ENCODE assay signal across 25 cellular contexts in the genomic region with DNA sequence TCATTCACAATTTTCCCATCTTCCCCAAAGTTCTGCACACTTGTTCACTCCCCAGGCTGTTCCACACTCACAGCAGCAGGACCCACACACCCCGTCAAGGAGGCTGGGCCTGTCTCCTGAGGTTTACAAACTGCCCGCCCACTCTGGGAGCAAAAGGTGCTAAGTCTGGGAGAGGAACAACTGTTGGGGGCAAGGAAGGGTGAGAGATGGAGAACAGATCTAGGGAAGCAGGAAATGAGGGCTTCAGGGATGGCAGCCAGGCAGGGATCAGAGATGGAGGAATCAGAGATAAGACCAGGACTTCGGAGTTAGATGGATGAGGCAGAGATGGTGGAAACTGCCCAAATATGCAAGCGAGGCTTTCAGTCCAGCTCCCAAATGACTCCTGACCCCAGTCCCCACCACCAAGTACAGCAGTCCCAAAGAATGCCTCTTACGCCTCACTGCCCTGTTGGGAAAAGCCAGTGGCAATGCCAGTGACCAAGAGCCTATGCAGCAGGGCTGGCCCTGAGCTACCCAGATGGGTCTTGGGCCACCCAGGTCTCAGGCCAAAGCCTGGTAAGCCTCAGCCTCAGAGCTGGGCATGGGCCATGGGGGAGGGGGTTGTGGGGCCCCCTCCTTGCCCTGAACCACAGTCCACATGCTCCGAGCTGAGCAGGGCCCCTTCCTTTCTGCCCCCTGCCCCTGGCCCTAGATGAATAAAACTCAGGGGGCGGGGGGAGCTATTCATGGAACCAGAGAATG.
"Had no signal": no experiment of that assay in that cellular context is flagged by ENCODE, and none has a peak within 500 bp of the region (broad histone marks: within the 10 kb centered on the region; RNA-seq: fewer than 3 reads in every experiment).

No MANE protein-coding gene starts in this region.

- H3K27ac ChIP-seq: ascending aorta, SK-N-MC had no signal

- H3K4me3 ChIP-seq: ascending aorta, SK-N-MC had no signal

- H3K4me3 Mint-ChIP-seq: activated CD8-positive, alpha-beta memory T cell treated with anti-CD3 and anti-CD28 coated beads, Interleukin-2, amount 10 ng/mL, durations not matched to agents 7 days and 5 days; activated naive CD4-positive, alpha-beta T cell treated with anti-CD3 and anti-CD28 coated beads, Interleukin-2, amount 50 U/mL, for 24 hours; activated naive CD8-positive, alpha-beta T cell treated with anti-CD3 and anti-CD28 coated beads, Interleukin-2, amount 50 U/mL, for 24 hours; activated T-cell treated with anti-CD3 and anti-CD28 coated beads, Interleukin-2, amount 50 U/mL, for 24 hours; activated T-helper 1 cell treated with anti-CD3 and anti-CD28 coated beads, Interleukin-12 subunit alpha, Interleukin-12 subunit beta, Interleukin-2, Interleukin-4 antibody, amounts not matched to agents 30 ng/mL and 10 ng/mL and 1 ng/mL, durations not matched to agents 14 hours and 24 hours and 36 hours; central memory CD8-positive, alpha-beta T cell; T-helper 1 cell treated with Interleukin-12 subunit alpha and Interleukin-12 subunit beta and Interleukin-4 antibody, amounts not matched to agents 30 μg/mL and 1 μg/mL, for 36 hours had no signal

- H3K27me3 ChIP-seq: ascending aorta had no signal

- H3K9me3 ChIP-seq: ascending aorta had no signal

- H3K36me3 Mint-ChIP-seq: activated CD8-positive, alpha-beta memory T cell treated with anti-CD3 and anti-CD28 coated beads, Interleukin-2, amount 10 ng/mL, durations not matched to agents 7 days and 5 days; activated naive CD4-positive, alpha-beta T cell treated with anti-CD3 and anti-CD28 coated beads, Interleukin-2, amount 50 U/mL, for 24 hours; brain had no signal

- H3K27ac Mint-ChIP-seq: activated CD8-positive, alpha-beta memory T cell treated with anti-CD3 and anti-CD28 coated beads, Interleukin-2, amount 10 ng/mL, durations not matched to agents 7 days and 5 days; activated naive CD4-positive, alpha-beta T cell treated with anti-CD3 and anti-CD28 coated beads, Interleukin-2, amount 50 U/mL, for 24 hours; activated naive CD8-positive, alpha-beta T cell treated with anti-CD3 and anti-CD28 coated beads, Interleukin-2, amount 50 U/mL, for 24 hours; activated T-cell treated with anti-CD3 and anti-CD28 coated beads, Interleukin-2, amount 50 U/mL, for 24 hours; activated T-helper 1 cell treated with anti-CD3 and anti-CD28 coated beads, Interleukin-12 subunit alpha, Interleukin-12 subunit beta, Interleukin-2, Interleukin-4 antibody, amounts not matched to agents 30 ng/mL and 10 ng/mL and 1 ng/mL, durations not matched to agents 14 hours and 24 hours and 36 hours; T-helper 1 cell treated with Interleukin-12 subunit alpha and Interleukin-12 subunit beta and Interleukin-4 antibody, amounts not matched to agents 30 μg/mL and 1 μg/mL, for 36 hours had no signal

- DNase-seq: activated CD4-positive, alpha-beta T cell treated with anti-CD3 and anti-CD28 coated beads for 48 hours; activated CD4-positive, alpha-beta T cell treated with anti-CD3 and anti-CD28 coated beads, Interleukin-2, amount 50 U/mL, for 48 hours; activated CD8-positive, alpha-beta memory T cell treated with anti-CD3 and anti-CD28 coated beads, Interleukin-2, amount 10 ng/mL, durations not matched to agents 7 days and 5 days; activated effector memory CD4-positive, alpha-beta T cell treated with Interleukin-2 at 50 U/mL for 16 hours; activated naive CD4-positive, alpha-beta T cell; activated naive CD8-positive, alpha-beta T cell treated with anti-CD3 and anti-CD28 coated beads, Interleukin-2, amount 50 U/mL, for 24 hours; activated T-cell treated with anti-CD3 and anti-CD28 coated beads, Interleukin-2, amount 50 U/mL, for 24 hours; amniotic stem cell; NCI-H1105 treated with DMSO at 0.1 percent for 48 hours; NCI-H1436 treated with DMSO at 0.1 percent for 48 hours; NCI-H187; NCI-H2081; NCI-H446 treated with DMSO at 0.1 percent for 48 hours; NCI-H524 treated with DMSO at 0.1 percent for 48 hours; NCI-H774; OCI-M1; RPMI8226 had no signal

- H3K9me3 Mint-ChIP-seq: activated naive CD4-positive, alpha-beta T cell treated with anti-CD3 and anti-CD28 coated beads, Interleukin-2, amount 50 U/mL, for 24 hours; activated naive CD8-positive, alpha-beta T cell treated with anti-CD3 and anti-CD28 coated beads, Interleukin-2, amount 50 U/mL, for 24 hours; activated T-cell treated with anti-CD3 and anti-CD28 coated beads, Interleukin-2, amount 50 U/mL, for 24 hours; activated T-helper 1 cell treated with anti-CD3 and anti-CD28 coated beads, Interleukin-12 subunit alpha, Interleukin-12 subunit beta, Interleukin-2, Interleukin-4 antibody, amounts not matched to agents 30 ng/mL and 10 ng/mL and 1 ng/mL, durations not matched to agents 14 hours and 24 hours and 36 hours; brain; central memory CD8-positive, alpha-beta T cell; T-helper 1 cell treated with Interleukin-12 subunit alpha and Interleukin-12 subunit beta and Interleukin-4 antibody, amounts not matched to agents 30 μg/mL and 1 μg/mL, for 36 hours had no signal

- ATAC-seq: Right ventricle myocardium inferior had no signal

- H3K4me1 Mint-ChIP-seq: activated CD8-positive, alpha-beta memory T cell treated with anti-CD3 and anti-CD28 coated beads, Interleukin-2, amount 10 ng/mL, durations not matched to agents 7 days and 5 days; activated naive CD4-positive, alpha-beta T cell treated with anti-CD3 and anti-CD28 coated beads, Interleukin-2, amount 50 U/mL, for 24 hours; activated naive CD8-positive, alpha-beta T cell treated with anti-CD3 and anti-CD28 coated beads, Interleukin-2, amount 50 U/mL, for 24 hours; central memory CD8-positive, alpha-beta T cell had no signal

- H3K4me1 ChIP-seq: ascending aorta had no signal

- H3K36me3 ChIP-seq: ascending aorta had no signal
